16 cellular contexts compared by ENCODE assay signal in genomic region chr22:41612626-41613025, GRCh38. TPM values are rescaled to one million over a fixed set of nuclear protein-coding genes. Genes with fewer than 3 reads are reported as not detected.
DNase-seq lines count a peak whose midpoint lies in the region; ATAC-seq, FAIRE-seq and TF ChIP-seq lines count a peak whose summit lies in the region.
"Had no signal": no experiment of that assay in that cellular context is flagged by ENCODE, and none has a peak within 500 bp of the region (broad histone marks: within the 10 kb centered on the region; RNA-seq: fewer than 3 reads in every experiment).

No MANE protein-coding gene starts in this region.

- POLR2A ChIA-PET in HEK293 (lab: Yijun Ruan, JAX) (interaction anchor here (0.6 to 3.0 kb wide), 3 partner anchors 9 to 186 kb away, joined by 3 to 16 read pairs (median 7); partner anchors contain the start of genes DESI1, PMM1 and XRCC6), RWPE1 (lab: Yijun Ruan, JAX; ENCODE audit: low non-redundant PET) (no interaction called here)

- CTCF ChIA-PET in HEK293 (lab: Yijun Ruan, JAX) (interaction anchor here (0.7 to 1.2 kb wide), 4 partner anchors 13 to 69 kb away, joined by 3 to 7 read pairs (median 4); partner anchors contain the start of genes PMM1 and POLR3H), RWPE1 (lab: Yijun Ruan, JAX) (interaction anchor here (0.5 kb wide), 1 partner anchor 161 kb away, joined by 3 read pairs; no protein-coding TSS in a partner anchor)

- no peak for DNase-seq in RWPE1 (ENCODE audit: low spot score)
- DNase-seq in keratinocyte (ENCODE audit: low read depth, low spot score), result no peak
- DNase-seq in upper lobe of right lung, result peak; percentile 16
- no peak for DNase-seq in retina
- no peak for DNase-seq in epidermal melanocyte (ENCODE audit: insufficient read length, low spot score)
- DNase-seq: BE2C; CD4-positive, alpha-beta memory T cell; DMS79; H7 had no signal

- H3K9me3 ChIP-seq in HEK293 (ENCODE audit: control insufficient read depth, insufficient read depth, low read depth, low read length) (no peaks in the 10 kb centered on the region), keratinocyte (ENCODE audit: control insufficient read depth, low read depth, low read length) (no peaks in the 10 kb centered on the region), upper lobe of right lung (no peaks in the 10 kb centered on the region)
- H3K9me3 ChIP-seq: A549, BE2C had no signal

- ATAC-seq in upper lobe of right lung, result no peak
- ATAC-seq: A549, GM12878, GM23338 had no signal

- peaks cover 4% of the 10 kb centered on the region for H4K20me1 ChIP-seq in keratinocyte (ENCODE audit: control insufficient read depth, extremely low read depth, insufficient read depth, low read length)

- dilution Hi-C loops in keratinocyte (cut with MboI; ENCODE audit: extremely low pct_ligation_motif_present, low sequenced_read_pairs), result no loop called here

- 0 out of 2 replicates have a peak overlapping the region, but pooled peaks have one; percentile 16 for H3K27ac ChIP-seq in HEK293 (ENCODE audit: extremely low read depth, low read depth, low read length)
- H3K27ac ChIP-seq in RWPE1, result peak overlapping the region; percentile 44
- no peak overlapping the region for H3K27ac ChIP-seq in keratinocyte (ENCODE audit: control insufficient read depth, insufficient read depth, low read length)
- no peak overlapping the region for H3K27ac ChIP-seq in upper lobe of right lung
- H3K27ac ChIP-seq: A549, C4-2B had no signal

- FAIRE-seq in keratinocyte (lab: Jason Lieb, UNC), result no peak
- FAIRE-seq: A549, GM12878, GM18507 had no signal

- H3K4me1 ChIP-seq in HEK293 (ENCODE audit: control insufficient read depth, insufficient read depth, low read length) (no peaks in the 10 kb centered on the region; the same call in 1 of the 2 replicates), keratinocyte (ENCODE audit: control insufficient read depth, extremely low read depth, insufficient read depth, low read length) (peaks cover 11% of the 10 kb centered on the region), upper lobe of right lung (no peaks in the 10 kb centered on the region)
- H3K4me1 ChIP-seq: BE2C had no signal

- H3K4me2 ChIP-seq in keratinocyte (ENCODE audit: control insufficient read depth, extremely low read depth, insufficient read depth, low read depth, low read length), result peak overlapping the region; percentile 23
- H3K4me2 ChIP-seq: A549, GM23338 had no signal

- intact Hi-C loops in upper lobe of right lung (cut with DNase I), result no loop called here

- H3K79me2 ChIP-seq in keratinocyte (ENCODE audit: control insufficient read depth, insufficient read depth, low read length), result peaks cover 41% of the 10 kb centered on the region

- no peaks in the 10 kb centered on the region for H3K27me3 ChIP-seq in keratinocyte (ENCODE audit: control insufficient read depth, extremely low read depth, insufficient read depth, low read length)
- no peaks in the 10 kb centered on the region for H3K27me3 ChIP-seq in upper lobe of right lung
- H3K27me3 ChIP-seq: BE2C had no signal

- peaks cover 4% of the 10 kb centered on the region for H3K9me1 ChIP-seq in keratinocyte (ENCODE audit: control insufficient read depth, extremely low read depth, insufficient read depth, low read length)

- H2AFZ ChIP-seq in keratinocyte (ENCODE audit: control insufficient read depth, low read length), result no peak overlapping the region
- H2AFZ ChIP-seq: GM23338 had no signal

- no peak overlapping the region for H3K4me3 ChIP-seq in HEK293 (ENCODE audit: low read depth, low read length)
- peak overlapping the region in 1 of 3 experiments; percentile 21 for H3K4me3 ChIP-seq in keratinocyte (ENCODE audit: control insufficient read depth in 2 of 3, extremely low read depth in 1 of 3, insufficient read depth in 2 of 3, low read depth in 1 of 3, low read length in 3 of 3)
- no peak overlapping the region for H3K4me3 ChIP-seq in upper lobe of right lung
- H3K4me3 ChIP-seq: A549, GM12878, GM23338 had no signal

- no peak overlapping the region for H3K9ac ChIP-seq in keratinocyte (ENCODE audit: control insufficient read depth, extremely low read depth, insufficient read depth, low read length)

- no peak for TF ChIP-seq CTCF in HEK293 (tag by site-specific recombination; IDR thresholded peaks at IDR 0.05)
- no peak for TF ChIP-seq CTCF in RWPE1 (conservative IDR thresholded peaks at IDR 0.05; ENCODE audit: low read depth)
- no peak for TF ChIP-seq CTCF in keratinocyte (optimal IDR thresholded peaks at IDR 0.05 in 1 of 3, IDR thresholded peaks at IDR 0.05 in 1 of 3, conservative IDR thresholded peaks at IDR 0.05 in 1 of 3; ENCODE audit: extremely low read depth in 1 of 3, insufficient read depth in 2 of 3, low read length in 3 of 3)
- no peak for TF ChIP-seq CTCF in upper lobe of right lung (IDR thresholded peaks at IDR 0.05)

- H3K36me3 ChIP-seq in HEK293 (ENCODE audit: control insufficient read depth in 2 of 2, insufficient read depth in 1 of 2, low read length in 2 of 2), result peaks cover 7 to 15% of the 10 kb centered on the region in 2 experiments; a peak in 2 of 3 replicates
- peaks cover 3 to 5% of the 10 kb centered on the region in 2 experiments for H3K36me3 ChIP-seq in keratinocyte (ENCODE audit: control insufficient read depth in 2 of 2, extremely low read depth in 1 of 2, insufficient read depth in 2 of 2, low read length in 2 of 2)
- H3K36me3 ChIP-seq in upper lobe of right lung, result peaks cover 10% of the 10 kb centered on the region

TF ChIP-seq in HEK293, 187 proteins besides CTCF, POLR2A, EP300 and RAD21:
- TF ChIP-seq EGR2 (tag by site-specific recombination; IDR thresholded peaks at IDR 0.05; ENCODE audit: low read depth) (0 out of 2 replicates have a peak, but pooled peaks have one; percentile 21), ZNF426 (tag by site-specific recombination; IDR thresholded peaks at IDR 0.05) (no peak)

RNA-seq across cellular contexts. Expression of gene DESI1, which starts 8.2 kb away (rescaled TPM):
- 32.8 to 43.1 TPM (median 39.6 TPM) in 3 replicates for polyA plus RNA-seq in keratinocyte
- 8.4 TPM for polyA plus RNA-seq in keratinocyte (2011; ENCODE audit: low read depth)
- polyA plus RNA-seq in keratinocyte (2011; cell fraction: cytosol; rRNA removed), result 34.7 and 43.8 TPM in 2 replicates
- 59.5 and 67.0 TPM in 2 replicates for polyA plus RNA-seq in keratinocyte (2011; cell fraction: nucleus; rRNA removed)
- polyA plus RNA-seq in keratinocyte (2012; ENCODE audit: low replicate concordance), result 26.1 and 34.9 TPM in 2 replicates
- polyA minus RNA-seq in keratinocyte, result 43.9 to 62.4 TPM (median 57.3 TPM) in 3 replicates
- polyA minus RNA-seq in keratinocyte (2011; cell fraction: cytosol; rRNA and poly(A)+ RNA removed), result 28.0 TPM
- polyA minus RNA-seq in keratinocyte (2011; cell fraction: nucleus; rRNA and poly(A)+ RNA removed), result 24.4 and 37.2 TPM in 2 replicates
- total RNA-seq in upper lobe of right lung, result 29.5 TPM

RNA-seq across cellular contexts. Expression of gene XRCC6, which starts 8.5 kb away (rescaled TPM):
- polyA plus RNA-seq in keratinocyte, result 162 to 247 TPM (median 244 TPM) in 3 replicates
- polyA plus RNA-seq in keratinocyte (2011; ENCODE audit: low read depth), result 686 TPM
- polyA plus RNA-seq in keratinocyte (2011; cell fraction: cytosol; rRNA removed), result 182 and 190 TPM in 2 replicates
- polyA plus RNA-seq in keratinocyte (2011; cell fraction: nucleus; rRNA removed), result 197 and 213 TPM in 2 replicates
- polyA plus RNA-seq in keratinocyte (2012; ENCODE audit: low replicate concordance), result 245 and 347 TPM in 2 replicates
- 134 to 165 TPM (median 160 TPM) in 3 replicates for polyA minus RNA-seq in keratinocyte
- 87.9 TPM for polyA minus RNA-seq in keratinocyte (2011; cell fraction: cytosol; rRNA and poly(A)+ RNA removed)
- polyA minus RNA-seq in keratinocyte (2011; cell fraction: nucleus; rRNA and poly(A)+ RNA removed), result 53.0 and 101 TPM in 2 replicates
- 160 TPM for total RNA-seq in upper lobe of right lung

RNA-seq across cellular contexts. Expression of gene PMM1, which starts 23.0 kb away (rescaled TPM):
- 39.6 to 52.2 TPM (median 47.1 TPM) in 3 replicates for polyA plus RNA-seq in keratinocyte
- 34.9 TPM for polyA plus RNA-seq in keratinocyte (2011; ENCODE audit: low read depth)
- 33.7 and 59.5 TPM in 2 replicates for polyA plus RNA-seq in keratinocyte (2011; cell fraction: cytosol; rRNA removed)
- polyA plus RNA-seq in keratinocyte (2011; cell fraction: nucleus; rRNA removed), result 64.8 and 69.1 TPM in 2 replicates
- 36.8 and 39.0 TPM in 2 replicates for polyA plus RNA-seq in keratinocyte (2012; ENCODE audit: low replicate concordance)
- polyA minus RNA-seq in keratinocyte, result 18.7 to 24.5 TPM (median 21.3 TPM) in 3 replicates
- 25.7 TPM for polyA minus RNA-seq in keratinocyte (2011; cell fraction: cytosol; rRNA and poly(A)+ RNA removed)
- 12.1 and 12.5 TPM in 2 replicates for polyA minus RNA-seq in keratinocyte (2011; cell fraction: nucleus; rRNA and poly(A)+ RNA removed)
- total RNA-seq in upper lobe of right lung, result 44.4 TPM

RNA-seq across cellular contexts. Expression of gene CSDC2, which starts 51.8 kb away (rescaled TPM):
- polyA plus RNA-seq in keratinocyte, result not detected in 3 replicates
- not detected for polyA plus RNA-seq in keratinocyte (2011; ENCODE audit: low read depth)
- polyA plus RNA-seq in keratinocyte (2011; cell fraction: cytosol; rRNA removed), result not detected in 2 replicates
- not detected in 2 replicates for polyA plus RNA-seq in keratinocyte (2011; cell fraction: nucleus; rRNA removed)
- polyA plus RNA-seq in keratinocyte (2012; ENCODE audit: low replicate concordance), result not detected in 2 replicates
- not detected in 3 replicates for polyA minus RNA-seq in keratinocyte
- not detected for polyA minus RNA-seq in keratinocyte (2011; cell fraction: cytosol; rRNA and poly(A)+ RNA removed)
- not detected in 2 replicates for polyA minus RNA-seq in keratinocyte (2011; cell fraction: nucleus; rRNA and poly(A)+ RNA removed)
- 6.3 TPM for total RNA-seq in upper lobe of right lung
- total RNA-seq: CD4-positive, alpha-beta memory T cell had no signal
- polyA plus RNA-seq: CD4-positive, alpha-beta memory T cell; GM12878; IgD-negative memory B cell had no signal

Comparison
In these comparisons a context has a peak if more than half of its experiments do, and no peak if none do; other contexts are left out.
1. H3K27ac ChIP-seq: peak in HEK293 (single experiment) and RWPE1 (single experiment); none in keratinocyte (single experiment) and upper lobe of right lung (single experiment).